Comparison of ENCODE assay signal across 27 cellular contexts in the genomic region with DNA sequence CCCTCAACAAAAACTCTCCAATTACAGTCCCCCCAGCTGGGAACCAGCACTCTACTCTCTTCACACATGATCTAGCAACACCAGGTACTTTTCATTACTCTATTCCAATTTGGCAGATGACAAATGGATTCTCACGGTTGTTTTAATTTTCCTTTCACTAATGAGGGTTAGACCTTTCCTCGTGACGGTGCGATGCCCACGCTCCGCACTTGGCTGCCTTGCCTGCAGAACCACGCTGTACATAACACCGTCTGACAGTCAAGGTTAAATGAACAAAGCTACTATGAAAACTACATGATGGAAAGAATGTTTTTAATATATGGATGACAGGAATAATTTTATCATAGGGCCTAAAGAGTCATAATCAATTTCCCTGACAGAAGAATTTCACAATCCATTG.
"Had no signal": no experiment of that assay in that cellular context is flagged by ENCODE, and none has a peak within 500 bp of the region (broad histone marks: within the 10 kb centered on the region; RNA-seq: fewer than 3 reads in every experiment).

No MANE protein-coding gene starts in this region.

- H3K4me1 Mint-ChIP-seq: natural killer cell, nephron progenitor cell, neural progenitor cell had no signal

- H3K36me3 Mint-ChIP-seq: natural killer cell, neural progenitor cell, type B pancreatic cell had no signal

- H3K79me2 ChIP-seq: parathyroid adenoma had no signal

- H3K27ac ChIP-seq: left lung, lower lobe of right lung, neural progenitor cell, neutrophil, parathyroid adenoma, right atrium auricular region, right lobe of liver, suprapubic skin, thoracic aorta, tibial nerve, uterus had no signal

- H2AFZ ChIP-seq: neural progenitor cell, parathyroid adenoma had no signal

- H3K9me3 Mint-ChIP-seq: nephron progenitor cell; neural progenitor cell; stimulated activated naive CD8-positive, alpha-beta T cell treated with anti-CD3 and anti-CD28 coated beads, Interleukin-15, Interleukin-2, amounts not matched to agents 100 ng/mL and 50 ng/mL, for 24 hours; type B pancreatic cell had no signal

- H3K9me3 ChIP-seq: left lung, lower lobe of right lung, neutrophil, right atrium auricular region, right lobe of liver, suprapubic skin, thoracic aorta, uterus had no signal

- H3K9ac ChIP-seq: neural progenitor cell, parathyroid adenoma had no signal

- H3K27ac Mint-ChIP-seq: natural killer cell; nephron progenitor cell; neural progenitor cell; stimulated activated naive CD8-positive, alpha-beta T cell treated with anti-CD3 and anti-CD28 coated beads, Interleukin-15, Interleukin-2, amounts not matched to agents 100 ng/mL and 50 ng/mL, for 24 hours; type B pancreatic cell had no signal

- H3K4me3 ChIP-seq: left lung, lower lobe of right lung, neural progenitor cell, right atrium auricular region, right lobe of liver, smooth muscle cell, suprapubic skin, thoracic aorta, tibial nerve, uterus had no signal

- H3K27me3 Mint-ChIP-seq: stimulated activated naive CD8-positive, alpha-beta T cell treated with anti-CD3 and anti-CD28 coated beads, Interleukin-15, Interleukin-2, amounts not matched to agents 100 ng/mL and 50 ng/mL, for 24 hours had no signal

- ATAC-seq: left cardiac atrium, left lung, lower lobe of right lung, natural killer cell, right lobe of liver had no signal

- DNase-seq: hippocampal formation; kidney glomerular epithelial cell; left cardiac atrium; left lung; lower lobe of right lung; mammary epithelial cell; mesenchymal stem cell; natural killer cell; nephron progenitor cell; occipital lobe; right lobe of liver; stimulated activated CD4-positive, alpha-beta T cell treated with anti-CD3 and anti-CD28 coated beads, Interleukin-12 subunit alpha, Interleukin-12 subunit beta, amount 100 ng/mL, for 4 hours; stimulated activated CD4-positive, alpha-beta T cell treated with anti-CD3 and anti-CD28 coated beads, Interleukin-15, amount 100 ng/mL, for 24 hours; stimulated activated CD4-positive, alpha-beta T cell treated with anti-CD3 and anti-CD28 coated beads, Interleukin-2, amount 100 ng/mL, for 24 hours; stimulated activated CD4-positive, alpha-beta T cell treated with anti-CD3 and anti-CD28 coated beads, Interleukin-4, amount 100 ng/mL, for 1 hour; stimulated activated naive CD4-positive, alpha-beta T cell; uterus had no signal

- H3K4me2 ChIP-seq: neural progenitor cell, smooth muscle cell had no signal

- H3K36me3 ChIP-seq: left lung, lower lobe of right lung, neural progenitor cell, neutrophil, right atrium auricular region, right lobe of liver, suprapubic skin, thoracic aorta, tibial nerve, uterus had no signal

- H3K4me3 Mint-ChIP-seq: natural killer cell; nephron progenitor cell; neural progenitor cell; stimulated activated naive CD8-positive, alpha-beta T cell treated with anti-CD3 and anti-CD28 coated beads, Interleukin-15, Interleukin-2, amounts not matched to agents 100 ng/mL and 50 ng/mL, for 24 hours; type B pancreatic cell had no signal

- H3K27me3 ChIP-seq: left lung, neural progenitor cell, neutrophil, right atrium auricular region, right lobe of liver, suprapubic skin, tibial nerve, uterus had no signal

- H3K4me1 ChIP-seq: left lung, lower lobe of right lung, neural progenitor cell, parathyroid adenoma, right atrium auricular region, right lobe of liver, suprapubic skin, tibial nerve, uterus had no signal
